In the genomic region with DNA sequence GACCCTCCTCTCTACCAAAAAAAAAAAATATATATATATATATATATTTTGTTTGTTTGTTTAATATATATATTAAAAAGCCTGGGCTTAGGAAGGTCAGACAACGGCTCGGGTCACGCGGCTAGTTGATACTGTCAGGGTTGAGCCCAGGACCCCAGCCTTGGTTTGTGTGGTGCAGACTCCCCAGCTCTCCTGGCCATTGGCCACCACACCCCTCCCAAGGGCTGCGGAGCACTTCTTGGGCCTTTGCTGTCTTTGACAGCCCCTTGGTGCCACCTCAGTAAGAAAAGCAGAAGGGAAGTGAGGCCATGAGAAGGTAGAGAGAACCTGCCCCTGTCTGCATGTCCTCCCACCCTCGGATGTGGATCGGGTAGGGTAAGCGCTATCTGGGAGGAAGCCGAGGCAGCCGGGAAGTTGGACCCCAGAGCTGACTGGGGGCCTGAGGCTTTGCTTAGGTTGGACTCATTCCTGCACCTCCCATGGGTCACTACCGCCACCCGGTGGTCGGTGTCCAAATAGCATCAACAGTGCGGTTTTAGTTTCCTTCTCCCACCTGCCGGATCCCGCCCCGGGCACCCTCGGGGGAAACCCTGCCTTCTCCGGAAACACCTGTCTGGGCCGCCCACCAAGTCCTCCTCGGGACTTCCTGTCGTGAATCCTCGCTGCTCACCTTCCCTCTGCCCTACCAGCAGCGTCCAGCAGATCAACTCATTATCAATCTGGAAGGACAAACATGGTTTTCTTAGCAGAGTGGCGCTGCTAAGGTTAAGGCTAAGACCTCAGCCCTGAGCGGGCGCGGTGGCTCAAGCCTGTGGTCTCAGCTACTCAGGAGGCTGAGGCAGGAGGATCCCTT, we compare ENCODE assay signal across 1 cellular context.
TF ChIP-seq lines count a peak whose summit lies in the region.

No MANE protein-coding gene starts in this region.

TF ChIP-seq in K562, 482 proteins besides CTCF, POLR2A, EP300 and RAD21 (continued from another document and continues in another):
- TF ChIP-seq, protein P1, sequence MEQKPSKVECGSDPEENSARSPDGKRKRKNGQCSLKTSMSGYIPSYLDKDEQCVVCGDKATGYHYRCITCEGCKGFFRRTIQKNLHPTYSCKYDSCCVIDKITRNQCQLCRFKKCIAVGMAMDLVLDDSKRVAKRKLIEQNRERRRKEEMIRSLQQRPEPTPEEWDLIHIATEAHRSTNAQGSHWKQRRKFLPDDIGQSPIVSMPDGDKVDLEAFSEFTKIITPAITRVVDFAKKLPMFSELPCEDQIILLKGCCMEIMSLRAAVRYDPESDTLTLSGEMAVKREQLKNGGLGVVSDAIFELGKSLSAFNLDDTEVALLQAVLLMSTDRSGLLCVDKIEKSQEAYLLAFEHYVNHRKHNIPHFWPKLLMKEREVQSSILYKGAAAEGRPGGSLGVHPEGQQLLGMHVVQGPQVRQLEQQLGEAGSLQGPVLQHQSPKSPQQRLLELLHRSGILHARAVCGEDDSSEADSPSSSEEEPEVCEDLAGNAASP (IDR thresholded peaks at IDR 0.05) = no peak
- TF ChIP-seq CCAR2 (IDR thresholded peaks at IDR 0.05; ENCODE audit: low read depth, low read length) (no peak), GABPA (tag; conservative IDR thresholded peaks at IDR 0.05; ENCODE audit: low read depth) (peak; percentile 62), GATA2 (CRISPR knock-in tag; IDR thresholded peaks at IDR 0.05) (no peak), TEAD2 (tag; IDR thresholded peaks at IDR 0.05) (no peak), BCL6 (CRISPR knock-in tag; IDR thresholded peaks at IDR 0.05) (no peak), RBM34 (IDR thresholded peaks at IDR 0.05; ENCODE audit: borderline replicate concordance, insufficient read depth, low read length) (no peak), OTX1 (CRISPR knock-in tag; IDR thresholded peaks at IDR 0.05) (no peak), RBFOX2 (IDR thresholded peaks at IDR 0.05; ENCODE audit: low read depth, low read length) (peak; percentile 33; the same call in 1 of the 2 replicates), HDAC2 (IDR thresholded peaks at IDR 0.05) (no peak), ATF7 (IDR thresholded peaks at IDR 0.05) (peak; percentile 41; the same call in 1 of the 2 replicates), TEAD4 (IDR thresholded peaks at IDR 0.05; ENCODE audit: low read length) (no peak), TEAD4 (CRISPR knock-in tag; IDR thresholded peaks at IDR 0.05; ENCODE audit: borderline replicate concordance) (no peak), NFIX (CRISPR knock-in tag; IDR thresholded peaks at IDR 0.05; ENCODE audit: low read depth) (no peak), ZFPM2 (CRISPR knock-in tag; IDR thresholded peaks at IDR 0.05) (no peak), ETV6 (IDR thresholded peaks at IDR 0.05; ENCODE audit: borderline replicate concordance in 1 of 2, low read depth in 2 of 2, low read length in 1 of 2) (no peak), ETV6 (CRISPR knock-in tag; IDR thresholded peaks at IDR 0.05; ENCODE audit: borderline replicate concordance) (no peak), RFX7 (CRISPR knock-in tag; IDR thresholded peaks at IDR 0.05) (no peak), DPF2 (IDR thresholded peaks at IDR 0.05) (0 out of 2 replicates have a peak, but pooled peaks have one; percentile 14), ZNF324 (CRISPR knock-in tag; IDR thresholded peaks at IDR 0.05) (no peak), E2F3 (CRISPR knock-in tag; IDR thresholded peaks at IDR 0.05) (no peak), MYBL2 (IDR thresholded peaks at IDR 0.05; ENCODE audit: low read depth) (no peak), MYBL2 (CRISPR knock-in tag; IDR thresholded peaks at IDR 0.05; ENCODE audit: borderline replicate concordance) (no peak), IFI16 (CRISPR knock-in tag; IDR thresholded peaks at IDR 0.05) (no peak), RFX1 (IDR thresholded peaks at IDR 0.05) (no peak), ZC3H4 (CRISPR knock-in tag; IDR thresholded peaks at IDR 0.05; ENCODE audit: borderline replicate concordance) (no peak), ZFP30 (CRISPR knock-in tag; IDR thresholded peaks at IDR 0.05; ENCODE audit: borderline replicate concordance) (no peak), ZNF445 (CRISPR knock-in tag; IDR thresholded peaks at IDR 0.05; ENCODE audit: low read depth) (no peak), HSF4 (CRISPR knock-in tag; IDR thresholded peaks at IDR 0.05; ENCODE audit: borderline replicate concordance) (no peak), BRCA1 (IDR thresholded peaks at IDR 0.05) (no peak), BRCA1 (CRISPR knock-in tag; IDR thresholded peaks at IDR 0.05) (no peak)
- TF ChIP-seq, protein P2, sequence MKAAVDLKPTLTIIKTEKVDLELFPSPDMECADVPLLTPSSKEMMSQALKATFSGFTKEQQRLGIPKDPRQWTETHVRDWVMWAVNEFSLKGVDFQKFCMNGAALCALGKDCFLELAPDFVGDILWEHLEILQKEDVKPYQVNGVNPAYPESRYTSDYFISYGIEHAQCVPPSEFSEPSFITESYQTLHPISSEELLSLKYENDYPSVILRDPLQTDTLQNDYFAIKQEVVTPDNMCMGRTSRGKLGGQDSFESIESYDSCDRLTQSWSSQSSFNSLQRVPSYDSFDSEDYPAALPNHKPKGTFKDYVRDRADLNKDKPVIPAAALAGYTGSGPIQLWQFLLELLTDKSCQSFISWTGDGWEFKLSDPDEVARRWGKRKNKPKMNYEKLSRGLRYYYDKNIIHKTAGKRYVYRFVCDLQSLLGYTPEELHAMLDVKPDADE (conservative IDR thresholded peaks at IDR 0.05; ENCODE audit: control insufficient read depth, low read depth, low read length) = 0 out of 2 replicates have a peak, but pooled peaks have one; percentile 4
- TF ChIP-seq, protein P3, sequence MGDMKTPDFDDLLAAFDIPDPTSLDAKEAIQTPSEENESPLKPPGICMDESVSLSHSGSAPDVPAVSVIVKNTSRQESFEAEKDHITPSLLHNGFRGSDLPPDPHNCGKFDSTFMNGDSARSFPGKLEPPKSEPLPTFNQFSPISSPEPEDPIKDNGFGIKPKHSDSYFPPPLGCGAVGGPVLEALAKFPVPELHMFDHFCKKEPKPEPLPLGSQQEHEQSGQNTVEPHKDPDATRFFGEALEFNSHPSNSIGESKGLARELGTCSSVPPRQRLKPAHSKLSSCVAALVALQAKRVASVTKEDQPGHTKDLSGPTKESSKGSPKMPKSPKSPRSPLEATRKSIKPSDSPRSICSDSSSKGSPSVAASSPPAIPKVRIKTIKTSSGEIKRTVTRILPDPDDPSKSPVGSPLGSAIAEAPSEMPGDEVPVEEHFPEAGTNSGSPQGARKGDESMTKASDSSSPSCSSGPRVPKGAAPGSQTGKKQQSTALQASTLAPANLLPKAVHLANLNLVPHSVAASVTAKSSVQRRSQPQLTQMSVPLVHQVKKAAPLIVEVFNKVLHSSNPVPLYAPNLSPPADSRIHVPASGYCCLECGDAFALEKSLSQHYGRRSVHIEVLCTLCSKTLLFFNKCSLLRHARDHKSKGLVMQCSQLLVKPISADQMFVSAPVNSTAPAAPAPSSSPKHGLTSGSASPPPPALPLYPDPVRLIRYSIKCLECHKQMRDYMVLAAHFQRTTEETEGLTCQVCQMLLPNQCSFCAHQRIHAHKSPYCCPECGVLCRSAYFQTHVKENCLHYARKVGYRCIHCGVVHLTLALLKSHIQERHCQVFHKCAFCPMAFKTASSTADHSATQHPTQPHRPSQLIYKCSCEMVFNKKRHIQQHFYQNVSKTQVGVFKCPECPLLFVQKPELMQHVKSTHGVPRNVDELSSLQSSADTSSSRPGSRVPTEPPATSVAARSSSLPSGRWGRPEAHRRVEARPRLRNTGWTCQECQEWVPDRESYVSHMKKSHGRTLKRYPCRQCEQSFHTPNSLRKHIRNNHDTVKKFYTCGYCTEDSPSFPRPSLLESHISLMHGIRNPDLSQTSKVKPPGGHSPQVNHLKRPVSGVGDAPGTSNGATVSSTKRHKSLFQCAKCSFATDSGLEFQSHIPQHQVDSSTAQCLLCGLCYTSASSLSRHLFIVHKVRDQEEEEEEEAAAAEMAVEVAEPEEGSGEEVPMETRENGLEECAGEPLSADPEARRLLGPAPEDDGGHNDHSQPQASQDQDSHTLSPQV (IDR thresholded peaks at IDR 0.05) = no peak
- TF ChIP-seq, protein P4, sequence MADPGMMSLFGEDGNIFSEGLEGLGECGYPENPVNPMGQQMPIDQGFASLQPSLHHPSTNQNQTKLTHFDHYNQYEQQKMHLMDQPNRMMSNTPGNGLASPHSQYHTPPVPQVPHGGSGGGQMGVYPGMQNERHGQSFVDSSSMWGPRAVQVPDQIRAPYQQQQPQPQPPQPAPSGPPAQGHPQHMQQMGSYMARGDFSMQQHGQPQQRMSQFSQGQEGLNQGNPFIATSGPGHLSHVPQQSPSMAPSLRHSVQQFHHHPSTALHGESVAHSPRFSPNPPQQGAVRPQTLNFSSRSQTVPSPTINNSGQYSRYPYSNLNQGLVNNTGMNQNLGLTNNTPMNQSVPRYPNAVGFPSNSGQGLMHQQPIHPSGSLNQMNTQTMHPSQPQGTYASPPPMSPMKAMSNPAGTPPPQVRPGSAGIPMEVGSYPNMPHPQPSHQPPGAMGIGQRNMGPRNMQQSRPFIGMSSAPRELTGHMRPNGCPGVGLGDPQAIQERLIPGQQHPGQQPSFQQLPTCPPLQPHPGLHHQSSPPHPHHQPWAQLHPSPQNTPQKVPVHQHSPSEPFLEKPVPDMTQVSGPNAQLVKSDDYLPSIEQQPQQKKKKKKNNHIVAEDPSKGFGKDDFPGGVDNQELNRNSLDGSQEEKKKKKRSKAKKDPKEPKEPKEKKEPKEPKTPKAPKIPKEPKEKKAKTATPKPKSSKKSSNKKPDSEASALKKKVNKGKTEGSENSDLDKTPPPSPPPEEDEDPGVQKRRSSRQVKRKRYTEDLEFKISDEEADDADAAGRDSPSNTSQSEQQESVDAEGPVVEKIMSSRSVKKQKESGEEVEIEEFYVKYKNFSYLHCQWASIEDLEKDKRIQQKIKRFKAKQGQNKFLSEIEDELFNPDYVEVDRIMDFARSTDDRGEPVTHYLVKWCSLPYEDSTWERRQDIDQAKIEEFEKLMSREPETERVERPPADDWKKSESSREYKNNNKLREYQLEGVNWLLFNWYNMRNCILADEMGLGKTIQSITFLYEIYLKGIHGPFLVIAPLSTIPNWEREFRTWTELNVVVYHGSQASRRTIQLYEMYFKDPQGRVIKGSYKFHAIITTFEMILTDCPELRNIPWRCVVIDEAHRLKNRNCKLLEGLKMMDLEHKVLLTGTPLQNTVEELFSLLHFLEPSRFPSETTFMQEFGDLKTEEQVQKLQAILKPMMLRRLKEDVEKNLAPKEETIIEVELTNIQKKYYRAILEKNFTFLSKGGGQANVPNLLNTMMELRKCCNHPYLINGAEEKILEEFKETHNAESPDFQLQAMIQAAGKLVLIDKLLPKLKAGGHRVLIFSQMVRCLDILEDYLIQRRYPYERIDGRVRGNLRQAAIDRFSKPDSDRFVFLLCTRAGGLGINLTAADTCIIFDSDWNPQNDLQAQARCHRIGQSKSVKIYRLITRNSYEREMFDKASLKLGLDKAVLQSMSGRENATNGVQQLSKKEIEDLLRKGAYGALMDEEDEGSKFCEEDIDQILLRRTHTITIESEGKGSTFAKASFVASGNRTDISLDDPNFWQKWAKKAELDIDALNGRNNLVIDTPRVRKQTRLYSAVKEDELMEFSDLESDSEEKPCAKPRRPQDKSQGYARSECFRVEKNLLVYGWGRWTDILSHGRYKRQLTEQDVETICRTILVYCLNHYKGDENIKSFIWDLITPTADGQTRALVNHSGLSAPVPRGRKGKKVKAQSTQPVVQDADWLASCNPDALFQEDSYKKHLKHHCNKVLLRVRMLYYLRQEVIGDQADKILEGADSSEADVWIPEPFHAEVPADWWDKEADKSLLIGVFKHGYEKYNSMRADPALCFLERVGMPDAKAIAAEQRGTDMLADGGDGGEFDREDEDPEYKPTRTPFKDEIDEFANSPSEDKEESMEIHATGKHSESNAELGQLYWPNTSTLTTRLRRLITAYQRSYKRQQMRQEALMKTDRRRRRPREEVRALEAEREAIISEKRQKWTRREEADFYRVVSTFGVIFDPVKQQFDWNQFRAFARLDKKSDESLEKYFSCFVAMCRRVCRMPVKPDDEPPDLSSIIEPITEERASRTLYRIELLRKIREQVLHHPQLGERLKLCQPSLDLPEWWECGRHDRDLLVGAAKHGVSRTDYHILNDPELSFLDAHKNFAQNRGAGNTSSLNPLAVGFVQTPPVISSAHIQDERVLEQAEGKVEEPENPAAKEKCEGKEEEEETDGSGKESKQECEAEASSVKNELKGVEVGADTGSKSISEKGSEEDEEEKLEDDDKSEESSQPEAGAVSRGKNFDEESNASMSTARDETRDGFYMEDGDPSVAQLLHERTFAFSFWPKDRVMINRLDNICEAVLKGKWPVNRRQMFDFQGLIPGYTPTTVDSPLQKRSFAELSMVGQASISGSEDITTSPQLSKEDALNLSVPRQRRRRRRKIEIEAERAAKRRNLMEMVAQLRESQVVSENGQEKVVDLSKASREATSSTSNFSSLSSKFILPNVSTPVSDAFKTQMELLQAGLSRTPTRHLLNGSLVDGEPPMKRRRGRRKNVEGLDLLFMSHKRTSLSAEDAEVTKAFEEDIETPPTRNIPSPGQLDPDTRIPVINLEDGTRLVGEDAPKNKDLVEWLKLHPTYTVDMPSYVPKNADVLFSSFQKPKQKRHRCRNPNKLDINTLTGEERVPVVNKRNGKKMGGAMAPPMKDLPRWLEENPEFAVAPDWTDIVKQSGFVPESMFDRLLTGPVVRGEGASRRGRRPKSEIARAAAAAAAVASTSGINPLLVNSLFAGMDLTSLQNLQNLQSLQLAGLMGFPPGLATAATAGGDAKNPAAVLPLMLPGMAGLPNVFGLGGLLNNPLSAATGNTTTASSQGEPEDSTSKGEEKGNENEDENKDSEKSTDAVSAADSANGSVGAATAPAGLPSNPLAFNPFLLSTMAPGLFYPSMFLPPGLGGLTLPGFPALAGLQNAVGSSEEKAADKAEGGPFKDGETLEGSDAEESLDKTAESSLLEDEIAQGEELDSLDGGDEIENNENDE (IDR thresholded peaks at IDR 0.05; ENCODE audit: low read depth, low read length) = no peak
- TF ChIP-seq, protein P5, sequence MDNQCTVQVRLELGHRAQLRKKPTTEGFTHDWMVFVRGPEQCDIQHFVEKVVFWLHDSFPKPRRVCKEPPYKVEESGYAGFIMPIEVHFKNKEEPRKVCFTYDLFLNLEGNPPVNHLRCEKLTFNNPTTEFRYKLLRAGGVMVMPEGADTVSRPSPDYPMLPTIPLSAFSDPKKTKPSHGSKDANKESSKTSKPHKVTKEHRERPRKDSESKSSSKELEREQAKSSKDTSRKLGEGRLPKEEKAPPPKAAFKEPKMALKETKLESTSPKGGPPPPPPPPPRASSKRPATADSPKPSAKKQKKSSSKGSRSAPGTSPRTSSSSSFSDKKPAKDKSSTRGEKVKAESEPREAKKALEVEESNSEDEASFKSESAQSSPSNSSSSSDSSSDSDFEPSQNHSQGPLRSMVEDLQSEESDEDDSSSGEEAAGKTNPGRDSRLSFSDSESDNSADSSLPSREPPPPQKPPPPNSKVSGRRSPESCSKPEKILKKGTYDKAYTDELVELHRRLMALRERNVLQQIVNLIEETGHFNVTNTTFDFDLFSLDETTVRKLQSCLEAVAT (IDR thresholded peaks at IDR 0.05) = 0 out of 4 replicates have a peak, but pooled peaks of 1 of the 2 experiments have one; percentile 14
- TF ChIP-seq, protein P6, sequence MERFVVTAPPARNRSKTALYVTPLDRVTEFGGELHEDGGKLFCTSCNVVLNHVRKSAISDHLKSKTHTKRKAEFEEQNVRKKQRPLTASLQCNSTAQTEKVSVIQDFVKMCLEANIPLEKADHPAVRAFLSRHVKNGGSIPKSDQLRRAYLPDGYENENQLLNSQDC (CRISPR knock-in tag; IDR thresholded peaks at IDR 0.05) = no peak
- TF ChIP-seq, protein P7, sequence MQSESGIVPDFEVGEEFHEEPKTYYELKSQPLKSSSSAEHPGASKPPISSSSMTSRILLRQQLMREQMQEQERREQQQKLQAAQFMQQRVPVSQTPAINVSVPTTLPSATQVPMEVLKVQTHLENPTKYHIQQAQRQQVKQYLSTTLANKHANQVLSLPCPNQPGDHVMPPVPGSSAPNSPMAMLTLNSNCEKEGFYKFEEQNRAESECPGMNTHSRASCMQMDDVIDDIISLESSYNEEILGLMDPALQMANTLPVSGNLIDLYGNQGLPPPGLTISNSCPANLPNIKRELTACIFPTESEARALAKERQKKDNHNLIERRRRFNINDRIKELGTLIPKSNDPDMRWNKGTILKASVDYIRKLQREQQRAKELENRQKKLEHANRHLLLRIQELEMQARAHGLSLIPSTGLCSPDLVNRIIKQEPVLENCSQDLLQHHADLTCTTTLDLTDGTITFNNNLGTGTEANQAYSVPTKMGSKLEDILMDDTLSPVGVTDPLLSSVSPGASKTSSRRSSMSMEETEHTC (IDR thresholded peaks at IDR 0.05) = no peak
